In genomic region chr5:54171645-54172384, GRCh38 we compare ENCODE assay signal across 11 cellular contexts.
DNase-seq lines count a peak whose midpoint lies in the region; TF ChIP-seq lines count a peak whose summit lies in the region.
"Had no signal": no experiment of that assay in that cellular context is flagged by ENCODE, and none has a peak within 500 bp of the region (broad histone marks: within the 10 kb centered on the region; RNA-seq: fewer than 3 reads in every experiment).

No MANE protein-coding gene starts in this region.

- H4K20me1 ChIP-seq in smooth muscle cell (ENCODE audit: low read depth), result peaks cover 44% of the 10 kb centered on the region

- H3F3A ChIP-seq in smooth muscle cell (ENCODE audit: low read depth), result no peaks in the 10 kb centered on the region

- H3K4me2 ChIP-seq in smooth muscle cell, result no peak overlapping the region

- 92% methylated on average over 6 of the region's 6 CpGs for WGBS in smooth muscle cell (ENCODE audit: low lambda C conversion rate)

- no peak overlapping the region for H3K27ac ChIP-seq in smooth muscle cell (ENCODE audit: low read depth)
- H3K27ac ChIP-seq: C4-2B, RWPE1 had no signal

- H3K27me3 Mint-ChIP-seq in activated naive CD4-positive, alpha-beta T cell treated with anti-CD3 and anti-CD28 coated beads, Interleukin-2, amount 50 U/mL, for 24 hours, result no peaks in the 10 kb centered on the region
- H3K27me3 Mint-ChIP-seq in activated naive CD4-positive, alpha-beta T cell treated with anti-CD3 and anti-CD28 coated beads for 36 hours (ENCODE audit: low read depth), result no peaks in the 10 kb centered on the region

- H2AFZ ChIP-seq in smooth muscle cell (ENCODE audit: low read depth), result no peak overlapping the region

- peaks cover 12% of the 10 kb centered on the region for H3K4me1 Mint-ChIP-seq in activated naive CD4-positive, alpha-beta T cell treated with anti-CD3 and anti-CD28 coated beads, Interleukin-2, amount 50 U/mL, for 24 hours
- H3K4me1 Mint-ChIP-seq in activated naive CD4-positive, alpha-beta T cell treated with anti-CD3 and anti-CD28 coated beads for 36 hours (ENCODE audit: low read depth), result no peaks in the 10 kb centered on the region

- DNase-seq in activated naive CD4-positive, alpha-beta T cell treated with anti-CD3 and anti-CD28 coated beads for 36 hours, result no peak
- DNase-seq in M059J (ENCODE audit: low read depth), result peak; percentile 46
- peak; percentile 62 for DNase-seq in choroid plexus epithelial cell (ENCODE audit: low read depth)
- DNase-seq in hippocampal formation (lab: John Stamatoyannopoulos, UW), result no peak
- DNase-seq in GM19238 (ENCODE audit: insufficient read length, low spot score), result no peak
- no peak for DNase-seq in stimulated activated CD4-positive, alpha-beta T cell treated with anti-CD3 and anti-CD28 coated beads, Interleukin-12 subunit alpha, Interleukin-12 subunit beta, amount 100 ng/mL, for 4 hours
- DNase-seq in smooth muscle cell (lab: John Stamatoyannopoulos, UW; ENCODE audit: unreplicated experiment), result no peak
- DNase-seq: effector memory CD4-positive, alpha-beta T cell had no signal

- TF ChIP-seq CTCF in choroid plexus epithelial cell (conservative IDR thresholded peaks at IDR 0.05; ENCODE audit: low read depth, low read length) (no peak), smooth muscle cell (IDR thresholded peaks at IDR 0.05; ENCODE audit: borderline replicate concordance, insufficient read depth, poor library complexity, severe bottlenecking) (no peak)

- no peaks in the 10 kb centered on the region for H3K79me2 ChIP-seq in smooth muscle cell (ENCODE audit: low read depth)

- H3K36me3 Mint-ChIP-seq in activated naive CD4-positive, alpha-beta T cell treated with anti-CD3 and anti-CD28 coated beads, Interleukin-2, amount 50 U/mL, for 24 hours, result peaks cover 40% of the 10 kb centered on the region
- peaks cover 41% of the 10 kb centered on the region for H3K36me3 Mint-ChIP-seq in activated naive CD4-positive, alpha-beta T cell treated with anti-CD3 and anti-CD28 coated beads for 36 hours (ENCODE audit: low read depth)

- peaks cover 6% of the 10 kb centered on the region for H3K4me1 ChIP-seq in smooth muscle cell (ENCODE audit: low read depth)

- CTCF ChIA-PET in activated naive CD4-positive, alpha-beta T cell treated with anti-CD3 and anti-CD28 coated beads for 36 hours (lab: Charles Lee), result no interaction called here

- no peak overlapping the region for H3K4me3 Mint-ChIP-seq in activated naive CD4-positive, alpha-beta T cell treated with anti-CD3 and anti-CD28 coated beads, Interleukin-2, amount 50 U/mL, for 24 hours
- no peak overlapping the region for H3K4me3 Mint-ChIP-seq in activated naive CD4-positive, alpha-beta T cell treated with anti-CD3 and anti-CD28 coated beads for 36 hours

- intact Hi-C loops in activated naive CD4-positive, alpha-beta T cell treated with anti-CD3 and anti-CD28 coated beads for 36 hours (cut with micrococcal nuclease), result no loop called here

- no peaks in the 10 kb centered on the region for H3K9me3 ChIP-seq in smooth muscle cell (replicated peaks; ENCODE audit: low read depth)

- H3K27me3 ChIP-seq in smooth muscle cell (ENCODE audit: low read depth), result no peaks in the 10 kb centered on the region

- peak overlapping the region; percentile 26 for H3K27ac Mint-ChIP-seq in activated naive CD4-positive, alpha-beta T cell treated with anti-CD3 and anti-CD28 coated beads, Interleukin-2, amount 50 U/mL, for 24 hours
- H3K27ac Mint-ChIP-seq in activated naive CD4-positive, alpha-beta T cell treated with anti-CD3 and anti-CD28 coated beads for 36 hours, result no peak overlapping the region

- no peak overlapping the region for H3K9ac ChIP-seq in smooth muscle cell (ENCODE audit: low read depth)

- H3K36me3 ChIP-seq in smooth muscle cell (ENCODE audit: low read depth), result no peaks in the 10 kb centered on the region

- no peak overlapping the region for H3K4me3 ChIP-seq in choroid plexus epithelial cell (ENCODE audit: low read depth, low read length)
- no peak overlapping the region for H3K4me3 ChIP-seq in smooth muscle cell

- H3K9me3 Mint-ChIP-seq in activated naive CD4-positive, alpha-beta T cell treated with anti-CD3 and anti-CD28 coated beads, Interleukin-2, amount 50 U/mL, for 24 hours, result peaks cover 12% of the 10 kb centered on the region
- H3K9me3 Mint-ChIP-seq in activated naive CD4-positive, alpha-beta T cell treated with anti-CD3 and anti-CD28 coated beads for 36 hours, result peaks cover 13% of the 10 kb centered on the region

Comparison
In these comparisons a context has a peak if more than half of its experiments do, and no peak if none do; other contexts are left out.
1. DNase-seq: peak in M059J (single experiment) and choroid plexus epithelial cell (single experiment); none in activated naive CD4-positive, alpha-beta T cell treated with anti-CD3 and anti-CD28 coated beads for 36 hours (single experiment), hippocampal formation (0 of 2), GM19238 (single experiment), stimulated activated CD4-positive, alpha-beta T cell treated with anti-CD3 and anti-CD28 coated beads, Interleukin-12 subunit alpha, Interleukin-12 subunit beta, amount 100 ng/mL, for 4 hours (single experiment) and smooth muscle cell (single experiment).